Comparison of ENCODE assay signal across 9 cellular contexts in genomic region chrX:130167040-130167439, GRCh38. TPM values are rescaled to one million over a fixed set of nuclear protein-coding genes. Genes with fewer than 3 reads are reported as not detected.
DNase-seq lines count a peak whose midpoint lies in the region; ATAC-seq and TF ChIP-seq lines count a peak whose summit lies in the region.
"Had no signal": no experiment of that assay in that cellular context is flagged by ENCODE, and none has a peak within 500 bp of the region (broad histone marks: within the 10 kb centered on the region; RNA-seq: fewer than 3 reads in every experiment).

No MANE protein-coding gene starts in this region.

- no peaks in the 10 kb centered on the region for H3K36me3 Mint-ChIP-seq in T-helper 1 cell treated with Interleukin-12 subunit alpha and Interleukin-12 subunit beta and Interleukin-4 antibody, amounts not matched to agents 30 μg/mL and 1 μg/mL, for 36 hours (ENCODE audit: low read depth)
- peaks cover 10% of the 10 kb centered on the region for H3K36me3 Mint-ChIP-seq in effector memory CD8-positive, alpha-beta T cell (ENCODE audit: insufficient read depth)

- H3K9me3 ChIP-seq in OCI-LY3 (ENCODE audit: insufficient read depth, low read length) = no peaks in the 10 kb centered on the region
- H3K9me3 ChIP-seq: adrenal gland had no signal

- TF ChIP-seq CTCF in OCI-LY3 (IDR thresholded peaks at IDR 0.05; ENCODE audit: low read depth, low read length) = no peak
- no peak for TF ChIP-seq CTCF in GM10266 (IDR thresholded peaks at IDR 0.05; ENCODE audit: control insufficient read depth, insufficient read depth, low read depth, missing control alignments)

- ATAC-seq in effector memory CD8-positive, alpha-beta T cell (replicated peaks) = no peak
- ATAC-seq in esophagus mucosa = no peak
- no peak for ATAC-seq in HG02678 (IDR thresholded peaks at IDR 0.05; ENCODE audit: unreplicated experiment)

- H3K36me3 ChIP-seq in OCI-LY3 (replicated peaks; ENCODE audit: low read depth, low read length) = peaks cover under 1% of the 10 kb centered on the region
- H3K36me3 ChIP-seq: adrenal gland had no signal

- H3K4me1 Mint-ChIP-seq in T-helper 1 cell treated with Interleukin-12 subunit alpha and Interleukin-12 subunit beta and Interleukin-4 antibody, amounts not matched to agents 30 μg/mL and 1 μg/mL, for 36 hours (ENCODE audit: low read depth) = peaks cover 25% of the 10 kb centered on the region
- H3K4me1 Mint-ChIP-seq in effector memory CD8-positive, alpha-beta T cell (ENCODE audit: low read depth in 2 of 2) = peaks cover 10 to 21% of the 10 kb centered on the region in 2 donors

- H3K27ac ChIP-seq in OCI-LY3 (ENCODE audit: low read length) = no peak overlapping the region

- no peaks in the 10 kb centered on the region for H3K27me3 ChIP-seq in OCI-LY3 (ENCODE audit: low read depth, low read length)
- H3K27me3 ChIP-seq: adrenal gland had no signal

- H3K4me2 ChIP-seq in OCI-LY3 (ENCODE audit: low read length) = peak overlapping the region; percentile 84

- H3K4me3 ChIP-seq in OCI-LY3 (ENCODE audit: low read length) (peak overlapping the region; percentile 94), skeletal muscle cell (ENCODE audit: low read depth, low read length) (peak overlapping the region; percentile 71)

- H3K27ac Mint-ChIP-seq in T-helper 1 cell treated with Interleukin-12 subunit alpha and Interleukin-12 subunit beta and Interleukin-4 antibody, amounts not matched to agents 30 μg/mL and 1 μg/mL, for 36 hours = peak overlapping the region; percentile 96
- H3K27ac Mint-ChIP-seq in effector memory CD8-positive, alpha-beta T cell = peak overlapping the region; percentile 81 to 95

- no peaks in the 10 kb centered on the region for H3K27me3 Mint-ChIP-seq in T-helper 1 cell treated with Interleukin-12 subunit alpha and Interleukin-12 subunit beta and Interleukin-4 antibody, amounts not matched to agents 30 μg/mL and 1 μg/mL, for 36 hours (ENCODE audit: low read depth)
- H3K27me3 Mint-ChIP-seq in effector memory CD8-positive, alpha-beta T cell = no peaks in the 10 kb centered on the region

- peaks cover 54% of the 10 kb centered on the region for H3K79me2 ChIP-seq in OCI-LY3 (ENCODE audit: low read length)

- DNase-seq in T-helper 1 cell (no peak), skeletal muscle cell (ENCODE audit: low read depth) (no peak), GM10266 (ENCODE audit: extremely low spot score) (no peak)
- no peak for DNase-seq in effector memory CD8-positive, alpha-beta T cell
- DNase-seq: adrenal gland had no signal

- H3K4me3 Mint-ChIP-seq in T-helper 1 cell treated with Interleukin-12 subunit alpha and Interleukin-12 subunit beta and Interleukin-4 antibody, amounts not matched to agents 30 μg/mL and 1 μg/mL, for 36 hours = peak overlapping the region; percentile 90
- peak overlapping the region; percentile 81 to 95 for H3K4me3 Mint-ChIP-seq in effector memory CD8-positive, alpha-beta T cell

- peak overlapping the region; percentile 96 for H3K9ac ChIP-seq in OCI-LY3 (ENCODE audit: low read length)

- H3K4me1 ChIP-seq in OCI-LY3 (ENCODE audit: low read length) = peaks cover 22% of the 10 kb centered on the region

- no peaks in the 10 kb centered on the region for H3K9me3 Mint-ChIP-seq in T-helper 1 cell treated with Interleukin-12 subunit alpha and Interleukin-12 subunit beta and Interleukin-4 antibody, amounts not matched to agents 30 μg/mL and 1 μg/mL, for 36 hours
- no peaks in the 10 kb centered on the region for H3K9me3 Mint-ChIP-seq in effector memory CD8-positive, alpha-beta T cell

- no peak overlapping the region for H2AFZ ChIP-seq in OCI-LY3 (ENCODE audit: low read depth, low read length)

- H4K20me1 ChIP-seq in OCI-LY3 (ENCODE audit: insufficient read depth, low read length) = no peaks in the 10 kb centered on the region

RNA-seq across cellular contexts. Expression of gene AIFM1, which starts 1.4 kb away (rescaled TPM):
- 21.9 TPM for total RNA-seq in esophagus mucosa

RNA-seq across cellular contexts. Expression of gene RAB33A, which starts 4.7 kb away (rescaled TPM):
- total RNA-seq in esophagus mucosa = 0.20 TPM

RNA-seq across cellular contexts. Expression of gene ELF4, which starts 56.7 kb away (rescaled TPM):
- total RNA-seq in esophagus mucosa = 11.2 TPM
